8 cellular contexts compared by ENCODE assay signal in genomic region chr1:180154003-180154324, GRCh38. TPM values are rescaled to one million over a fixed set of nuclear protein-coding genes. Genes with fewer than 3 reads are reported as not detected.
A peak's percentile ranks its signal among the peaks of the same experiment; 100 is the strongest.
DNase-seq lines count a peak whose midpoint lies in the region; ATAC-seq lines count a peak whose summit lies in the region.

No MANE protein-coding gene starts in this region.

- H3K4me3 ChIP-seq in iPS-20b (ENCODE audit: low read length), result peak overlapping the region; percentile 77
- peak overlapping the region; percentile 71 to 100 (median 96) for H3K4me3 ChIP-seq in subcutaneous abdominal adipose tissue (ENCODE audit: low read depth in 1 of 5, low read length in 5 of 5)

- H3K27me3 ChIP-seq in iPS-20b (ENCODE audit: insufficient read depth, low read length) (peaks cover 53% of the 10 kb centered on the region), subcutaneous abdominal adipose tissue (ENCODE audit: control insufficient read depth in 5 of 5, insufficient read depth in 4 of 5, low read length in 5 of 5) (no peaks in the 10 kb centered on the region)

- H3K27me3 Mint-ChIP-seq in activated T-helper 2 cell treated with anti-CD3 and anti-CD28 coated beads, Interferon-gamma antibody, Interleukin-2, Interleukin-4, amounts not matched to agents 10 μg/mL and 5 μg/mL and 100 μg/mL, durations not matched to agents 14 hours and 24 hours and 36 hours (ENCODE audit: low read depth), result peaks cover 3% of the 10 kb centered on the region

- peak overlapping the region; percentile 74 for H3K9ac ChIP-seq in iPS-20b (ENCODE audit: low read depth, low read length)
- H3K9ac ChIP-seq in subcutaneous abdominal adipose tissue (ENCODE audit: low read length in 5 of 5), result peak overlapping the region; percentile 40 to 93 (median 82)

- H3K36me3 ChIP-seq in iPS-20b (ENCODE audit: insufficient read depth, low read depth, low read length) (no peaks in the 10 kb centered on the region), subcutaneous abdominal adipose tissue (ENCODE audit: control insufficient read depth in 5 of 5, insufficient read depth in 5 of 5, low read length in 5 of 5) (no peaks in the 10 kb centered on the region)

- H3K27ac Mint-ChIP-seq in activated T-helper 2 cell treated with anti-CD3 and anti-CD28 coated beads, Interferon-gamma antibody, Interleukin-2, Interleukin-4, amounts not matched to agents 10 μg/mL and 5 μg/mL and 100 μg/mL, durations not matched to agents 14 hours and 24 hours and 36 hours, result peak overlapping the region; percentile 90

- ATAC-seq in GM21619 (IDR thresholded peaks at IDR 0.05; ENCODE audit: unreplicated experiment), result no peak

- H3K9me3 ChIP-seq in iPS-20b (ENCODE audit: insufficient read depth, low read depth, low read length) (no peaks in the 10 kb centered on the region), subcutaneous abdominal adipose tissue (ENCODE audit: control insufficient read depth in 5 of 5, low read length in 5 of 5) (no peaks in the 10 kb centered on the region)

- H3K9me3 Mint-ChIP-seq in activated T-helper 2 cell treated with anti-CD3 and anti-CD28 coated beads, Interferon-gamma antibody, Interleukin-2, Interleukin-4, amounts not matched to agents 10 μg/mL and 5 μg/mL and 100 μg/mL, durations not matched to agents 14 hours and 24 hours and 36 hours, result no peaks in the 10 kb centered on the region

- peaks cover 32% of the 10 kb centered on the region for H3K4me1 Mint-ChIP-seq in activated T-helper 2 cell treated with anti-CD3 and anti-CD28 coated beads, Interferon-gamma antibody, Interleukin-2, Interleukin-4, amounts not matched to agents 10 μg/mL and 5 μg/mL and 100 μg/mL, durations not matched to agents 14 hours and 24 hours and 36 hours (ENCODE audit: low read depth)

- H3K4me1 ChIP-seq in iPS-20b (ENCODE audit: insufficient read depth, low read length), result no peaks in the 10 kb centered on the region
- H3K4me1 ChIP-seq in subcutaneous abdominal adipose tissue (ENCODE audit: control insufficient read depth in 5 of 5, insufficient read depth in 5 of 5, low read length in 5 of 5), result peaks cover 3 to 18% (median 16%) of the 10 kb centered on the region in 5 donors

- peak overlapping the region; percentile 88 for H3K4me3 Mint-ChIP-seq in activated T-helper 2 cell treated with anti-CD3 and anti-CD28 coated beads, Interferon-gamma antibody, Interleukin-2, Interleukin-4, amounts not matched to agents 10 μg/mL and 5 μg/mL and 100 μg/mL, durations not matched to agents 14 hours and 24 hours and 36 hours (ENCODE audit: low read depth)

- intact Hi-C loops in activated T-helper 2 cell treated with anti-CD3 and anti-CD28 coated beads, Interferon-gamma antibody, Interleukin-2, Interleukin-4, amounts not matched to agents 10 μg/mL and 5 μg/mL and 100 μg/mL, durations not matched to agents 14 hours and 24 hours and 36 hours (cut with micrococcal nuclease), result loop anchor here (1.0 to 10.0 kb wide), 6 partner anchors 23 to 931 kb away; partner anchors contain the start of genes AXDND1, CEP350, IER5 and TOR1AIP1

- no peak overlapping the region for H3K27ac ChIP-seq in iPS-20b (ENCODE audit: low read length)
- peak overlapping the region; percentile 52 for H3K27ac ChIP-seq in subcutaneous abdominal adipose tissue (ENCODE audit: low read depth, low read length)

- H3K36me3 Mint-ChIP-seq in activated T-helper 2 cell treated with anti-CD3 and anti-CD28 coated beads, Interferon-gamma antibody, Interleukin-2, Interleukin-4, amounts not matched to agents 10 μg/mL and 5 μg/mL and 100 μg/mL, durations not matched to agents 14 hours and 24 hours and 36 hours (ENCODE audit: low read depth), result no peaks in the 10 kb centered on the region

- DNase-seq in DMS53 (lab: John Stamatoyannopoulos, UW) (peak; percentile 35), DMS53 treated with DMSO at 0.1 percent for 48 hours (lab: John Stamatoyannopoulos, UW; ENCODE audit: unreplicated experiment) (no peak), islet precursor cell (no peak), HPDE6-E6E7 (ENCODE audit: extremely low spot score) (no peak)
- DNase-seq in activated T-helper 2 cell treated with anti-CD3 and anti-CD28 coated beads, Interferon-gamma antibody, Interleukin-2, Interleukin-4, amounts not matched to agents 10 μg/mL and 5 μg/mL and 100 μg/mL, durations not matched to agents 14 hours and 24 hours and 36 hours (ENCODE audit: low spot score), result no peak

RNA-seq across cellular contexts. Expression of gene QSOX1, which starts 0.7 kb away (rescaled TPM):
- total RNA-seq in activated T-helper 2 cell treated with anti-CD3 and anti-CD28 coated beads, Interferon-gamma antibody, Interleukin-2, Interleukin-4, amounts not matched to agents 10 μg/mL and 5 μg/mL and 100 μg/mL, durations not matched to agents 14 hours and 24 hours and 36 hours, result 58.7 and 62.6 TPM in 2 replicates
